10 cellular contexts compared by ENCODE assay signal in genomic region chr5:37111426-37112382, GRCh38.
DNase-seq lines count a peak whose midpoint lies in the region; ATAC-seq and TF ChIP-seq lines count a peak whose summit lies in the region.
"Had no signal": no experiment of that assay in that cellular context is flagged by ENCODE, and none has a peak within 500 bp of the region (broad histone marks: within the 10 kb centered on the region; RNA-seq: fewer than 3 reads in every experiment).

No MANE protein-coding gene starts in this region.

- peaks cover 0 to 14% of the 10 kb centered on the region in 2 experiments for H3K4me1 ChIP-seq in neutrophil (ENCODE audit: control insufficient read depth in 1 of 2, insufficient read depth in 1 of 2, low read depth in 1 of 2, low read length in 1 of 2)

- H3K9me3 Mint-ChIP-seq in Calu3 (ENCODE audit: low read depth, unreplicated experiment) (no peaks in the 10 kb centered on the region), osteocyte (ENCODE audit: unreplicated experiment) (no peaks in the 10 kb centered on the region)

- BruUV-seq in Calu3 (replicated peaks; lab: Mats Ljungman, UMichigan) = no TSS peak

- H3K4me3 Mint-ChIP-seq in Calu3 (ENCODE audit: low read depth, unreplicated experiment) (no peak overlapping the region), osteocyte (ENCODE audit: unreplicated experiment) (no peak overlapping the region)

- no peaks in the 10 kb centered on the region for H3K9me3 ChIP-seq in neutrophil

- peak; percentile 71 to 83 for ATAC-seq in activated CD4-positive, CD25-positive, alpha-beta regulatory T cell treated with anti-CD3 and anti-CD28 coated beads, Interleukin-2, amount 50 U/mL, for 24 hours
- peak; percentile 87 for ATAC-seq in HG02642 (IDR thresholded peaks at IDR 0.05; ENCODE audit: poor library complexity, unreplicated experiment)

- H3K27me3 Mint-ChIP-seq in Calu3 (ENCODE audit: unreplicated experiment) (no peaks in the 10 kb centered on the region), osteocyte (ENCODE audit: unreplicated experiment) (no peaks in the 10 kb centered on the region)

- no peaks in the 10 kb centered on the region for H3K36me3 ChIP-seq in neutrophil

- H3K36me3 Mint-ChIP-seq in Calu3 (ENCODE audit: insufficient read depth, unreplicated experiment) = no peaks in the 10 kb centered on the region
- peaks cover 62% of the 10 kb centered on the region for H3K36me3 Mint-ChIP-seq in osteocyte (ENCODE audit: unreplicated experiment)

- DNase-seq in activated CD4-positive, CD25-positive, alpha-beta regulatory T cell (lab: John Stamatoyannopoulos, UW) = no peak
- peak; percentile 85 for DNase-seq in MV-4-11 (lab: John Stamatoyannopoulos, UW)
- no peak for DNase-seq in Calu3
- DNase-seq in osteocyte (ENCODE audit: extremely low spot score, unreplicated experiment) = no peak
- no peak for DNase-seq in SK-N-DZ (ENCODE audit: low spot score)
- DNase-seq: dermis blood vessel endothelial cell, retina had no signal

- H3K27me3 ChIP-seq in neutrophil = no peaks in the 10 kb centered on the region

- H3K4me1 Mint-ChIP-seq in Calu3 (ENCODE audit: low read depth, unreplicated experiment) (no peaks in the 10 kb centered on the region), osteocyte (ENCODE audit: unreplicated experiment) (no peaks in the 10 kb centered on the region)

- H3K27ac Mint-ChIP-seq in Calu3 (ENCODE audit: unreplicated experiment) (no peak overlapping the region), osteocyte (ENCODE audit: unreplicated experiment) (no peak overlapping the region)

- peak overlapping the region; percentile 55 for H3K27ac ChIP-seq in neutrophil

- CTCF ChIA-PET in Calu3 (lab: Charles Lee) = no interaction called here

- intact Hi-C loops in Calu3 (cut with micrococcal nuclease; ENCODE audit: unreplicated experiment) = no loop called here

- TF ChIP-seq CTCF in neutrophil (IDR thresholded peaks at IDR 0.05) (no peak), Calu3 (IDR thresholded peaks at IDR 0.05; ENCODE audit: unreplicated experiment) (no peak), osteocyte (IDR thresholded peaks at IDR 0.05) (no peak)

- H3K4me3 ChIP-seq in neutrophil (ENCODE audit: low read depth in 1 of 2, low read length in 1 of 2) = no peak overlapping the region
